1 cellular context compared by ENCODE assay signal in the genomic region with DNA sequence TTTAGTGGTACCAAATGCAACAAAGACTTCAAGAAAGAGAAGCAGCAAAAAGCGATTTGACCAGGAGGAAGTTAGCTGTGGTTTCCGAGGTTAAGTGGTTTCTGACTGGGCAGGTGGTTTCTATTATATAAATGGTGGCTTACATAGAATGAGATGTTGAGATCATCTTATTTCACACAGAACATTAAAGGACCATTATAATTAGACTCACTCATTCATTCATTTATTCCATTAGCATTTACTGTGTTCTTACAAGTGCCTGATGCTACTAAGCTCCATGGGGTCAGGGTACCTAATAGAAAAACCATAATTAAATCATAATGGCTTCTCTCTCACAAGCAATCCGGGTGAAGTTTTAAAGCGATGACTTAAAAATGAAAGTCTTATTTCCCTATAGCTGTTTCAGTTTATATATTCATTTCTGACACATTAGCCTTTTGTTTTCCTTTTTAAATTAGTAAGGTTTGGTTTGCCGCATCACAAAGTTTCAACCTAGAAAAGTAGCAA.
TF ChIP-seq lines count a peak whose summit lies in the region.

No MANE protein-coding gene starts in this region.

TF ChIP-seq in WTC11, 78 proteins besides CTCF, POLR2A, EP300 and RAD21 (continued from another document):
- TF ChIP-seq, protein P1, sequence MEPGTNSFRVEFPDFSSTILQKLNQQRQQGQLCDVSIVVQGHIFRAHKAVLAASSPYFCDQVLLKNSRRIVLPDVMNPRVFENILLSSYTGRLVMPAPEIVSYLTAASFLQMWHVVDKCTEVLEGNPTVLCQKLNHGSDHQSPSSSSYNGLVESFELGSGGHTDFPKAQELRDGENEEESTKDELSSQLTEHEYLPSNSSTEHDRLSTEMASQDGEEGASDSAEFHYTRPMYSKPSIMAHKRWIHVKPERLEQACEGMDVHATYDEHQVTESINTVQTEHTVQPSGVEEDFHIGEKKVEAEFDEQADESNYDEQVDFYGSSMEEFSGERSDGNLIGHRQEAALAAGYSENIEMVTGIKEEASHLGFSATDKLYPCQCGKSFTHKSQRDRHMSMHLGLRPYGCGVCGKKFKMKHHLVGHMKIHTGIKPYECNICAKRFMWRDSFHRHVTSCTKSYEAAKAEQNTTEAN (CRISPR knock-in tag; IDR thresholded peaks at IDR 0.05), result no peak
- TF ChIP-seq ATF1 (CRISPR knock-in tag; IDR thresholded peaks at IDR 0.05) (no peak), GABPB1 (CRISPR knock-in tag; IDR thresholded peaks at IDR 0.05) (no peak), JAZF1 (CRISPR knock-in tag; IDR thresholded peaks at IDR 0.05) (no peak), NR2C2 (CRISPR knock-in tag; IDR thresholded peaks at IDR 0.05) (no peak), TEAD1 (CRISPR knock-in tag; IDR thresholded peaks at IDR 0.05) (no peak)
- TF ChIP-seq, protein P2, sequence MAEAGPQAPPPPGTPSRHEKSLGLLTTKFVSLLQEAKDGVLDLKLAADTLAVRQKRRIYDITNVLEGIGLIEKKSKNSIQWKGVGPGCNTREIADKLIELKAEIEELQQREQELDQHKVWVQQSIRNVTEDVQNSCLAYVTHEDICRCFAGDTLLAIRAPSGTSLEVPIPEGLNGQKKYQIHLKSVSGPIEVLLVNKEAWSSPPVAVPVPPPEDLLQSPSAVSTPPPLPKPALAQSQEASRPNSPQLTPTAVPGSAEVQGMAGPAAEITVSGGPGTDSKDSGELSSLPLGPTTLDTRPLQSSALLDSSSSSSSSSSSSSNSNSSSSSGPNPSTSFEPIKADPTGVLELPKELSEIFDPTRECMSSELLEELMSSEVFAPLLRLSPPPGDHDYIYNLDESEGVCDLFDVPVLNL (CRISPR knock-in tag; IDR thresholded peaks at IDR 0.05; ENCODE audit: borderline replicate concordance, low read depth), result no peak
- TF ChIP-seq, protein P3, sequence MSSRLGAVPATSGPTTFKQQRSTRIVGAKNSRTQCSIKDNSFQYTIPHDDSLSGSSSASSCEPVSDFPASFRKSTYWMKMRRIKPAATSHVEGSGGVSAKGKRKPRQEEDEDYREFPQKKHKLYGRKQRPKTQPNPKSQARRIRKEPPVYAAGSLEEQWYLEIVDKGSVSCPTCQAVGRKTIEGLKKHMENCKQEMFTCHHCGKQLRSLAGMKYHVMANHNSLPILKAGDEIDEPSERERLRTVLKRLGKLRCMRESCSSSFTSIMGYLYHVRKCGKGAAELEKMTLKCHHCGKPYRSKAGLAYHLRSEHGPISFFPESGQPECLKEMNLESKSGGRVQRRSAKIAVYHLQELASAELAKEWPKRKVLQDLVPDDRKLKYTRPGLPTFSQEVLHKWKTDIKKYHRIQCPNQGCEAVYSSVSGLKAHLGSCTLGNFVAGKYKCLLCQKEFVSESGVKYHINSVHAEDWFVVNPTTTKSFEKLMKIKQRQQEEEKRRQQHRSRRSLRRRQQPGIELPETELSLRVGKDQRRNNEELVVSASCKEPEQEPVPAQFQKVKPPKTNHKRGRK (CRISPR knock-in tag; IDR thresholded peaks at IDR 0.05; ENCODE audit: borderline replicate concordance), result no peak
